16 cellular contexts compared by ENCODE assay signal in the genomic region with DNA sequence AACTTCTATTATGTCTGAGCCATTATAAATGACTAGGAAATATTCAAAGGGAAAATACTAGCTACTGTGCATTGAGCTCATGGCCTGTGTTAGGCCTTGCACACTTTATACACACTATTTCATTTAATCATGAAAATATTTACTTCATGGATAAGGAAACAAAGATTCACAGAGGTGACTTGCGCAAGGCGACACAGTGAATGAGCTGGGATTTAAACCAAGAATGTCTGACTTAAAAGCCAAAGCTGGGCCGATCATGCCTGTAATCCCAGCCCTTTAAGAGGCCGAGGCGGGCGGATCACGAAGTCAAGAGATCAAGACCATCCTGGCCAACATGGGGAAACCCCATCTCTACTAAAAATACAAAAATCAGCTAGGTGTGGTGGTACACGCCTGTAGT.
DNase-seq lines count a peak whose midpoint lies in the region; TF ChIP-seq lines count a peak whose summit lies in the region.
"Had no signal": no experiment of that assay in that cellular context is flagged by ENCODE, and none has a peak within 500 bp of the region (broad histone marks: within the 10 kb centered on the region; RNA-seq: fewer than 3 reads in every experiment).

No MANE protein-coding gene starts in this region.

- peaks cover 5% of the 10 kb centered on the region for H3K27me3 Mint-ChIP-seq in activated CD4-positive, alpha-beta T cell treated with anti-CD3 and anti-CD28 coated beads, Interleukin-2, amount 10 ng/mL, durations not matched to agents 24 days and 14 days
- H3K27me3 Mint-ChIP-seq in chondrocyte (ENCODE audit: low read depth): no peaks in the 10 kb centered on the region

- intact Hi-C loops in activated CD4-positive, alpha-beta T cell treated with anti-CD3 and anti-CD28 coated beads, Interleukin-2, amount 10 ng/mL, durations not matched to agents 24 days and 14 days (cut with micrococcal nuclease): no loop called here

- no peaks in the 10 kb centered on the region for H3K9me3 ChIP-seq in smooth muscle cell (replicated peaks; ENCODE audit: low read depth)

- peak; percentile 18 for DNase-seq in activated CD4-positive, alpha-beta T cell treated with anti-CD3 and anti-CD28 coated beads, Interleukin-2, amount 10 ng/mL, durations not matched to agents 24 days and 14 days
- no peak for DNase-seq in activated CD4-positive, alpha-beta T cell treated with anti-CD3 and anti-CD28 coated beads for 48 hours
- DNase-seq in chondrocyte (ENCODE audit: low spot score) (no peak), fibroblast of villous mesenchyme (ENCODE audit: low read depth) (peak; percentile 22), smooth muscle cell (lab: John Stamatoyannopoulos, UW; ENCODE audit: unreplicated experiment) (no peak), ACHN (no peak), cortex of kidney (lab: John Stamatoyannopoulos, UW) (no peak), DMS53 (lab: John Stamatoyannopoulos, UW) (no peak)
- DNase-seq: CD8-positive, alpha-beta memory T cell; NCI-H1048; NCI-H1436; NCI-H1930; PC-9; SIG-M5 had no signal

- H3K79me2 ChIP-seq in smooth muscle cell (ENCODE audit: low read depth): no peaks in the 10 kb centered on the region

- no peak overlapping the region for H3K27ac Mint-ChIP-seq in activated CD4-positive, alpha-beta T cell treated with anti-CD3 and anti-CD28 coated beads, Interleukin-2, amount 10 ng/mL, durations not matched to agents 24 days and 14 days
- H3K27ac Mint-ChIP-seq in chondrocyte (ENCODE audit: unreplicated experiment): peak overlapping the region; percentile 20
- H3K27ac Mint-ChIP-seq: CD8-positive, alpha-beta memory T cell had no signal

- no peaks in the 10 kb centered on the region for H3K4me1 Mint-ChIP-seq in activated CD4-positive, alpha-beta T cell treated with anti-CD3 and anti-CD28 coated beads, Interleukin-2, amount 10 ng/mL, durations not matched to agents 24 days and 14 days
- peaks cover 83% of the 10 kb centered on the region for H3K4me1 Mint-ChIP-seq in chondrocyte (ENCODE audit: low read depth)
- H3K4me1 Mint-ChIP-seq: CD8-positive, alpha-beta memory T cell had no signal

- TF ChIP-seq CTCF in chondrocyte (IDR thresholded peaks at IDR 0.05) (no peak), fibroblast of villous mesenchyme (IDR thresholded peaks at IDR 0.05; ENCODE audit: insufficient read depth, low read depth, low read length) (no peak), smooth muscle cell (IDR thresholded peaks at IDR 0.05; ENCODE audit: borderline replicate concordance, insufficient read depth, poor library complexity, severe bottlenecking) (no peak)

- no peaks in the 10 kb centered on the region for H4K20me1 ChIP-seq in smooth muscle cell (ENCODE audit: low read depth)

- no peak overlapping the region for H3K9ac ChIP-seq in smooth muscle cell (ENCODE audit: low read depth)

- H3K27me3 ChIP-seq in smooth muscle cell (ENCODE audit: low read depth): no peaks in the 10 kb centered on the region

- H3K36me3 ChIP-seq in smooth muscle cell (ENCODE audit: low read depth): no peaks in the 10 kb centered on the region

- H3K4me3 ChIP-seq in fibroblast of villous mesenchyme (ENCODE audit: low read depth, low read length): no peak overlapping the region
- no peak overlapping the region for H3K4me3 ChIP-seq in smooth muscle cell
- H3K4me3 ChIP-seq: PC-9 had no signal

- no peak overlapping the region for H2AFZ ChIP-seq in smooth muscle cell (ENCODE audit: low read depth)
- H2AFZ ChIP-seq: PC-9 had no signal

- peak overlapping the region; percentile 58 for H3K27ac ChIP-seq in smooth muscle cell (ENCODE audit: low read depth)
- H3K27ac ChIP-seq: 22Rv1, PC-9, RWPE1 had no signal

- peaks cover 13% of the 10 kb centered on the region for H3K4me1 ChIP-seq in smooth muscle cell (ENCODE audit: low read depth)

- H3F3A ChIP-seq in smooth muscle cell (ENCODE audit: low read depth): peaks cover 31% of the 10 kb centered on the region

- H3K9me3 Mint-ChIP-seq in activated CD4-positive, alpha-beta T cell treated with anti-CD3 and anti-CD28 coated beads, Interleukin-2, amount 10 ng/mL, durations not matched to agents 24 days and 14 days: no peaks in the 10 kb centered on the region
- no peaks in the 10 kb centered on the region for H3K9me3 Mint-ChIP-seq in chondrocyte (ENCODE audit: low read depth)

- WGBS in smooth muscle cell (ENCODE audit: low lambda C conversion rate): 85% methylated on average over 8 of the region's 8 CpGs

- no peak overlapping the region for H3K4me2 ChIP-seq in smooth muscle cell
- H3K4me2 ChIP-seq: PC-9 had no signal

- no peaks in the 10 kb centered on the region for H3K36me3 Mint-ChIP-seq in activated CD4-positive, alpha-beta T cell treated with anti-CD3 and anti-CD28 coated beads, Interleukin-2, amount 10 ng/mL, durations not matched to agents 24 days and 14 days (ENCODE audit: low read depth)
- no peaks in the 10 kb centered on the region for H3K36me3 Mint-ChIP-seq in chondrocyte (ENCODE audit: low read depth)

- no peak overlapping the region for H3K4me3 Mint-ChIP-seq in activated CD4-positive, alpha-beta T cell treated with anti-CD3 and anti-CD28 coated beads, Interleukin-2, amount 10 ng/mL, durations not matched to agents 24 days and 14 days
- H3K4me3 Mint-ChIP-seq in chondrocyte (ENCODE audit: unreplicated experiment): no peak overlapping the region
- H3K4me3 Mint-ChIP-seq: CD8-positive, alpha-beta memory T cell had no signal

- in situ Hi-C loops in ACHN (cut with HindIII; ENCODE audit: low pct_ligation_motif_present, low pct_unique_long_range_greater_than_20kb, low sequenced_read_pairs): no loop called here

Comparison
In these comparisons a context has a peak if more than half of its experiments do, and no peak if none do; other contexts are left out.
1. DNase-seq: peak in activated CD4-positive, alpha-beta T cell treated with anti-CD3 and anti-CD28 coated beads, Interleukin-2, amount 10 ng/mL, durations not matched to agents 24 days and 14 days (single experiment) and fibroblast of villous mesenchyme (single experiment); none in activated CD4-positive, alpha-beta T cell treated with anti-CD3 and anti-CD28 coated beads for 48 hours (single experiment), chondrocyte (single experiment), smooth muscle cell (single experiment), ACHN (single experiment), cortex of kidney (single experiment) and DMS53 (single experiment).